20 cellular contexts compared by ENCODE assay signal in genomic region chr7:86252406-86252805, GRCh38.
DNase-seq lines count a peak whose midpoint lies in the region; ATAC-seq and TF ChIP-seq lines count a peak whose summit lies in the region.
"Had no signal": no experiment of that assay in that cellular context is flagged by ENCODE, and none has a peak within 500 bp of the region (broad histone marks: within the 10 kb centered on the region; RNA-seq: fewer than 3 reads in every experiment).

No MANE protein-coding gene starts in this region.

- no peaks in the 10 kb centered on the region for H3K9me2 ChIP-seq in OCI-LY7 (ENCODE audit: insufficient read depth, low read length)

- H4K20me1 ChIP-seq in H9 (ENCODE audit: control insufficient read depth, insufficient read depth, insufficient read length) = no peaks in the 10 kb centered on the region
- no peaks in the 10 kb centered on the region for H4K20me1 ChIP-seq in OCI-LY7 (ENCODE audit: insufficient read depth, low read length)
- H4K20me1 ChIP-seq: BLaER1 had no signal

- POLR2A ChIA-PET in OCI-LY7 (lab: Charles Lee) = interaction anchor here (2.8 kb wide), 1 partner anchor 10 kb away, joined by 18 read pairs; no protein-coding TSS in a partner anchor

- H3K4me2 ChIP-seq in H9 (ENCODE audit: insufficient read depth, insufficient read length, low read length) (no peak overlapping the region), OCI-LY7 (ENCODE audit: low read length) (no peak overlapping the region)
- H3K4me2 ChIP-seq: BLaER1 had no signal

- H2BK5ac ChIP-seq in H9 (ENCODE audit: insufficient read length, low read length) = no peak overlapping the region

- H4K5ac ChIP-seq in H9 (ENCODE audit: insufficient read length, low read depth, low read length) = no peak overlapping the region

- no peak overlapping the region for H3K56ac ChIP-seq in H9 (ENCODE audit: insufficient read length, low read depth, low read length)

- ATAC-seq in left ventricle myocardium superior (no peak), heart left ventricle (no peak)
- no peak for ATAC-seq in activated naive CD8-positive, alpha-beta T cell treated with anti-CD3 and anti-CD28 coated beads, Interleukin-2, amount 50 U/mL, for 24 hours

- H3K9ac ChIP-seq in H9 (ENCODE audit: extremely low read depth, insufficient read length, low read length) = no peak overlapping the region
- H3K9ac ChIP-seq: BLaER1 had no signal

- DNase-seq in left ventricle myocardium superior (peak; percentile 9), heart left ventricle (no peak), H9 (no peak), OCI-LY7 (ENCODE audit: low spot score) (no peak), COR-L47 (lab: John Stamatoyannopoulos, UW) (no peak)
- no peak for DNase-seq in activated T-helper 1 cell treated with anti-CD3 and anti-CD28 coated beads, Interleukin-12 subunit alpha, Interleukin-12 subunit beta, Interleukin-2, Interleukin-4 antibody, amounts not matched to agents 30 ng/mL and 10 ng/mL and 1 ng/mL, durations not matched to agents 14 hours and 24 hours and 36 hours (ENCODE audit: low spot score)
- no peak for DNase-seq in activated naive CD8-positive, alpha-beta T cell treated with anti-CD3 and anti-CD28 coated beads, Interleukin-2, amount 50 U/mL, for 24 hours
- DNase-seq: 8988T; ACHN; BE2C; C1 segment of cervical spinal cord; Caco-2; Calu3; CD4-positive, alpha-beta memory T cell; CD4-positive, CD25-positive, alpha-beta regulatory T cell; CD8-positive, alpha-beta memory T cell; DMS79 treated with DMSO at 0.1 percent for 48 hours; GF-D8 had no signal

- H3K18ac ChIP-seq in H9 (ENCODE audit: insufficient read length, low read depth, low read length) = no peak overlapping the region

- intact Hi-C loops in left ventricle myocardium superior (cut with micrococcal nuclease) = no loop called here
- intact Hi-C loops in heart left ventricle (cut with DNase I) = no loop called here
- intact Hi-C loops in OCI-LY7 (cut with micrococcal nuclease; ENCODE audit: unreplicated experiment) = no loop called here
- intact Hi-C loops in activated T-helper 1 cell treated with anti-CD3 and anti-CD28 coated beads, Interleukin-12 subunit alpha, Interleukin-12 subunit beta, Interleukin-2, Interleukin-4 antibody, amounts not matched to agents 30 ng/mL and 10 ng/mL and 1 ng/mL, durations not matched to agents 14 hours and 24 hours and 36 hours (cut with micrococcal nuclease) = no loop called here

- BruUV-seq in OCI-LY7 (replicated peaks; lab: Mats Ljungman, UMichigan) = no TSS peak

- no peak overlapping the region for H3K27ac Mint-ChIP-seq in H9
- no peak overlapping the region for H3K27ac Mint-ChIP-seq in activated T-helper 1 cell treated with anti-CD3 and anti-CD28 coated beads, Interleukin-12 subunit alpha, Interleukin-12 subunit beta, Interleukin-2, Interleukin-4 antibody, amounts not matched to agents 30 ng/mL and 10 ng/mL and 1 ng/mL, durations not matched to agents 14 hours and 24 hours and 36 hours
- H3K27ac Mint-ChIP-seq in activated naive CD8-positive, alpha-beta T cell treated with anti-CD3 and anti-CD28 coated beads, Interleukin-2, amount 50 U/mL, for 24 hours = no peak overlapping the region
- H3K27ac Mint-ChIP-seq: CD14-positive monocyte; CD4-positive, alpha-beta memory T cell; CD4-positive, CD25-positive, alpha-beta regulatory T cell; CD8-positive, alpha-beta memory T cell had no signal

- CTCF ChIA-PET in OCI-LY7 (lab: Charles Lee; ENCODE audit: unreplicated experiment) = no interaction called here

- H4K8ac ChIP-seq in H9 (replicated peaks; ENCODE audit: insufficient read length, low read depth, low read length) = no peak overlapping the region

- no peak overlapping the region for H4K91ac ChIP-seq in H9 (ENCODE audit: insufficient read length, low read depth, low read length)

- peaks cover 6% of the 10 kb centered on the region in 2 experiments; a peak in 3 of 5 replicates for H3K9me3 Mint-ChIP-seq in H9
- H3K9me3 Mint-ChIP-seq in activated T-helper 1 cell treated with anti-CD3 and anti-CD28 coated beads, Interleukin-12 subunit alpha, Interleukin-12 subunit beta, Interleukin-2, Interleukin-4 antibody, amounts not matched to agents 30 ng/mL and 10 ng/mL and 1 ng/mL, durations not matched to agents 14 hours and 24 hours and 36 hours = peaks cover 19% of the 10 kb centered on the region
- H3K9me3 Mint-ChIP-seq in activated naive CD8-positive, alpha-beta T cell treated with anti-CD3 and anti-CD28 coated beads, Interleukin-2, amount 50 U/mL, for 24 hours = peaks cover 24% of the 10 kb centered on the region

- H2AK5ac ChIP-seq in H9 (ENCODE audit: insufficient read length, low read length) = no peak overlapping the region

- 97 to 100% (median 98%) methylated on average over 2 of the region's 2 CpGs for whole genome bisulfite sequencing in heart left ventricle, 4 donors
- no CpG with 5 or more reads among the region's 2 CpGs for WGBS in H9 (ENCODE audit: extremely low coverage, insufficient read length, low lambda C conversion rate)

- H3K9me3 ChIP-seq in heart left ventricle = peaks cover 0 to 27% (median 5%) of the 10 kb centered on the region in 12 donors
- H3K9me3 ChIP-seq in H9 (ENCODE audit: control insufficient read depth, low read depth, low read length) = no peaks in the 10 kb centered on the region
- peaks cover 7% of the 10 kb centered on the region; the same call in 1 of the 2 replicates for H3K9me3 ChIP-seq in OCI-LY7 (ENCODE audit: low read length)
- H3K9me3 ChIP-seq: BE2C, BLaER1, Caco-2 had no signal

- H3K36me3 Mint-ChIP-seq in H9 (ENCODE audit: insufficient read depth in 1 of 3, low read depth in 3 of 3) = peaks cover 0 to 4% (median 1%) of the 10 kb centered on the region in 3 experiments; a peak in 3 of 7 replicates
- H3K36me3 Mint-ChIP-seq in activated T-helper 1 cell treated with anti-CD3 and anti-CD28 coated beads, Interleukin-12 subunit alpha, Interleukin-12 subunit beta, Interleukin-2, Interleukin-4 antibody, amounts not matched to agents 30 ng/mL and 10 ng/mL and 1 ng/mL, durations not matched to agents 14 hours and 24 hours and 36 hours (ENCODE audit: low read depth) = no peaks in the 10 kb centered on the region
- no peaks in the 10 kb centered on the region for H3K36me3 Mint-ChIP-seq in activated naive CD8-positive, alpha-beta T cell treated with anti-CD3 and anti-CD28 coated beads, Interleukin-2, amount 50 U/mL, for 24 hours (ENCODE audit: low read depth)
- H3K36me3 Mint-ChIP-seq: CD14-positive monocyte; CD4-positive, alpha-beta memory T cell; CD4-positive, CD25-positive, alpha-beta regulatory T cell; CD8-positive, alpha-beta memory T cell had no signal

- H3K4me1 ChIP-seq in heart left ventricle (no peaks in the 10 kb centered on the region), H9 (ENCODE audit: insufficient read depth, low read length) (no peaks in the 10 kb centered on the region), OCI-LY7 (ENCODE audit: insufficient read depth, low read length, poor library complexity, severe bottlenecking) (peaks cover 12% of the 10 kb centered on the region)
- H3K4me1 ChIP-seq: BE2C, BLaER1, Caco-2 had no signal

- H3K23ac ChIP-seq in H9 (ENCODE audit: insufficient read length, low read depth, low read length) = no peak overlapping the region

- no peaks in the 10 kb centered on the region for H3K79me1 ChIP-seq in H9 (ENCODE audit: insufficient read depth, low read depth, low read length, poor library complexity, severe bottlenecking)

- peak overlapping the region; percentile 1; the same call in 1 of the 2 replicates for H3K14ac ChIP-seq in H9 (ENCODE audit: insufficient read depth, low read length)

- H2AFZ ChIP-seq in H9 (ENCODE audit: low read length) (no peak overlapping the region), OCI-LY7 (ENCODE audit: low read length) (peak overlapping the region; percentile 44; the same call in 1 of the 2 replicates)

- H3K27me3 ChIP-seq in heart left ventricle (no peaks in the 10 kb centered on the region), H9 (ENCODE audit: insufficient read depth, low read length) (no peaks in the 10 kb centered on the region)
- H3K27me3 ChIP-seq: BE2C, BLaER1 had no signal

- TF ChIP-seq CTCF in heart left ventricle (IDR thresholded peaks at IDR 0.05) (no peak), H9 (conservative IDR thresholded peaks at IDR 0.05) (no peak), OCI-LY7 (conservative IDR thresholded peaks at IDR 0.05; ENCODE audit: low read length) (no peak)

- no peak overlapping the region for H3T11ph ChIP-seq in H9 (ENCODE audit: low read length)

- no peaks in the 10 kb centered on the region for H3K23me2 ChIP-seq in H9 (ENCODE audit: insufficient read length, low read depth, low read length, poor library complexity, severe bottlenecking)

- H3K4me3 ChIP-seq in heart left ventricle (no peak overlapping the region), OCI-LY7 (ENCODE audit: low read depth, low read length, poor library complexity, severe bottlenecking) (no peak overlapping the region)
- H3K4me3 ChIP-seq: BLaER1 had no signal

- H3K27ac ChIP-seq in heart left ventricle = no peak overlapping the region
- no peak overlapping the region for H3K27ac ChIP-seq in H9 (ENCODE audit: insufficient read length, low read depth, low read length)
- H3K27ac ChIP-seq in OCI-LY7 (ENCODE audit: low read depth, low read length, poor library complexity, severe bottlenecking) = no peak overlapping the region
- H3K27ac ChIP-seq: BLaER1 had no signal

- no peak overlapping the region for H2BK20ac ChIP-seq in H9 (ENCODE audit: low read depth, low read length, poor library complexity, severe bottlenecking)

- no peak overlapping the region for H2BK15ac ChIP-seq in H9 (ENCODE audit: low read depth, low read length)

- H2BK120ac ChIP-seq in H9 (ENCODE audit: low read depth, low read length, poor library complexity, severe bottlenecking) = peak overlapping the region; percentile 38

- H3K79me2 ChIP-seq in H9 (ENCODE audit: insufficient read depth, low read length) = no peaks in the 10 kb centered on the region
- no peaks in the 10 kb centered on the region for H3K79me2 ChIP-seq in OCI-LY7 (ENCODE audit: insufficient read depth, low read depth, low read length)

- TF ChIP-seq POLR2A in heart left ventricle (IDR thresholded peaks at IDR 0.05) = no peak

- no peak overlapping the region for H3K4ac ChIP-seq in H9 (ENCODE audit: low read depth, low read length)

- H3K27me3 Mint-ChIP-seq in H9 (ENCODE audit: low read depth) = no peaks in the 10 kb centered on the region
- no peaks in the 10 kb centered on the region for H3K27me3 Mint-ChIP-seq in activated T-helper 1 cell treated with anti-CD3 and anti-CD28 coated beads, Interleukin-12 subunit alpha, Interleukin-12 subunit beta, Interleukin-2, Interleukin-4 antibody, amounts not matched to agents 30 ng/mL and 10 ng/mL and 1 ng/mL, durations not matched to agents 14 hours and 24 hours and 36 hours (ENCODE audit: insufficient read depth)
- no peaks in the 10 kb centered on the region for H3K27me3 Mint-ChIP-seq in activated naive CD8-positive, alpha-beta T cell treated with anti-CD3 and anti-CD28 coated beads, Interleukin-2, amount 50 U/mL, for 24 hours
- H3K27me3 Mint-ChIP-seq: CD4-positive, alpha-beta memory T cell; CD4-positive, CD25-positive, alpha-beta regulatory T cell; CD8-positive, alpha-beta memory T cell had no signal

- no peak overlapping the region for H2BK12ac ChIP-seq in H9 (ENCODE audit: insufficient read length, low read depth, low read length)

- H3K36me3 ChIP-seq in heart left ventricle (no peaks in the 10 kb centered on the region), OCI-LY7 (ENCODE audit: insufficient read depth, low read length) (no peaks in the 10 kb centered on the region)
- H3K36me3 ChIP-seq: BE2C, BLaER1 had no signal

- no peak overlapping the region for H3K4me3 Mint-ChIP-seq in H9
- H3K4me3 Mint-ChIP-seq in activated T-helper 1 cell treated with anti-CD3 and anti-CD28 coated beads, Interleukin-12 subunit alpha, Interleukin-12 subunit beta, Interleukin-2, Interleukin-4 antibody, amounts not matched to agents 30 ng/mL and 10 ng/mL and 1 ng/mL, durations not matched to agents 14 hours and 24 hours and 36 hours = no peak overlapping the region
- H3K4me3 Mint-ChIP-seq in activated naive CD8-positive, alpha-beta T cell treated with anti-CD3 and anti-CD28 coated beads, Interleukin-2, amount 50 U/mL, for 24 hours = no peak overlapping the region
- H3K4me3 Mint-ChIP-seq: CD14-positive monocyte; CD4-positive, alpha-beta memory T cell; CD4-positive, CD25-positive, alpha-beta regulatory T cell; CD8-positive, alpha-beta memory T cell had no signal

- H3K4me1 Mint-ChIP-seq in H9 = peaks cover 0 to 5% of the 10 kb centered on the region in 2 experiments; a peak in 2 of 4 replicates
- H3K4me1 Mint-ChIP-seq in activated T-helper 1 cell treated with anti-CD3 and anti-CD28 coated beads, Interleukin-12 subunit alpha, Interleukin-12 subunit beta, Interleukin-2, Interleukin-4 antibody, amounts not matched to agents 30 ng/mL and 10 ng/mL and 1 ng/mL, durations not matched to agents 14 hours and 24 hours and 36 hours (ENCODE audit: low read depth) = no peaks in the 10 kb centered on the region
- H3K4me1 Mint-ChIP-seq in activated naive CD8-positive, alpha-beta T cell treated with anti-CD3 and anti-CD28 coated beads, Interleukin-2, amount 50 U/mL, for 24 hours = no peaks in the 10 kb centered on the region
- H3K4me1 Mint-ChIP-seq: CD14-positive monocyte; CD4-positive, alpha-beta memory T cell; CD4-positive, CD25-positive, alpha-beta regulatory T cell; CD8-positive, alpha-beta memory T cell had no signal
